Comparison of ENCODE assay signal across 16 cellular contexts in genomic region chr3:32844322-32844654, GRCh38. TPM values are rescaled to one million over a fixed set of nuclear protein-coding genes. Genes with fewer than 3 reads are reported as not detected.
"Had no signal": no experiment of that assay in that cellular context is flagged by ENCODE, and none has a peak within 500 bp of the region (broad histone marks: within the 10 kb centered on the region; RNA-seq: fewer than 3 reads in every experiment).

No MANE protein-coding gene starts in this region.

- H3K36me3 ChIP-seq: brain microvascular endothelial cell, gastroesophageal sphincter, left lung, pancreas had no signal

- H3K4me1 ChIP-seq: gastroesophageal sphincter, pancreas, testis had no signal

- H3K27ac Mint-ChIP-seq: activated B cell treated with CpG ODN at 0.5 μM for 24 hours; activated CD4-positive, alpha-beta T cell treated with anti-CD3 and anti-CD28 coated beads, Interleukin-2, amount 10 ng/mL, durations not matched to agents 24 days and 14 days; activated naive CD4-positive, alpha-beta T cell treated with anti-CD3 and anti-CD28 coated beads, Interleukin-2, amount 50 U/mL, for 24 hours; effector memory CD8-positive, alpha-beta T cell; stimulated activated naive CD8-positive, alpha-beta T cell treated with anti-CD3 and anti-CD28 coated beads, Interleukin-15, amount 100 ng/mL, for 72 hours had no signal

- DNase-seq: activated B cell treated with CpG ODN at 0.5 μM for 24 hours; activated CD4-positive, alpha-beta T cell treated with anti-CD3 and anti-CD28 coated beads, Interleukin-2, amount 10 ng/mL, durations not matched to agents 24 days and 14 days; activated effector memory CD4-positive, alpha-beta T cell treated with Interleukin-2 at 50 U/mL for 16 hours; activated T-cell treated with anti-CD3 and anti-CD28 coated beads, Interleukin-2, amount 50 U/mL, for 1 hour; brain microvascular endothelial cell; effector memory CD8-positive, alpha-beta T cell; hippocampal formation; left lung; pancreas; stimulated activated CD4-positive, alpha-beta T cell treated with anti-CD3 and anti-CD28 coated beads, Interleukin-4, amount 100 ng/mL, for 4 hours; stimulated activated naive CD8-positive, alpha-beta T cell treated with anti-CD3 and anti-CD28 coated beads, Interleukin-15, amount 100 ng/mL, for 72 hours; T-helper 1 cell; testis had no signal

- H3K4me3 Mint-ChIP-seq: activated B cell treated with CpG ODN at 0.5 μM for 24 hours; activated CD4-positive, alpha-beta T cell treated with anti-CD3 and anti-CD28 coated beads, Interleukin-2, amount 10 ng/mL, durations not matched to agents 24 days and 14 days; activated naive CD4-positive, alpha-beta T cell treated with anti-CD3 and anti-CD28 coated beads, Interleukin-2, amount 50 U/mL, for 24 hours; effector memory CD8-positive, alpha-beta T cell; stimulated activated naive CD8-positive, alpha-beta T cell treated with anti-CD3 and anti-CD28 coated beads, Interleukin-15, amount 100 ng/mL, for 72 hours had no signal

- H3K4me3 ChIP-seq: gastroesophageal sphincter, left lung, pancreas, skin epidermis, testis had no signal

- H3K27me3 Mint-ChIP-seq: activated naive CD4-positive, alpha-beta T cell treated with anti-CD3 and anti-CD28 coated beads, Interleukin-2, amount 50 U/mL, for 24 hours; stimulated activated naive CD8-positive, alpha-beta T cell treated with anti-CD3 and anti-CD28 coated beads, Interleukin-15, amount 100 ng/mL, for 72 hours had no signal

- H3K9me3 Mint-ChIP-seq: activated B cell treated with CpG ODN at 0.5 μM for 24 hours; activated CD4-positive, alpha-beta T cell treated with anti-CD3 and anti-CD28 coated beads, Interleukin-2, amount 10 ng/mL, durations not matched to agents 24 days and 14 days; activated naive CD4-positive, alpha-beta T cell treated with anti-CD3 and anti-CD28 coated beads, Interleukin-2, amount 50 U/mL, for 24 hours; effector memory CD8-positive, alpha-beta T cell; stimulated activated naive CD8-positive, alpha-beta T cell treated with anti-CD3 and anti-CD28 coated beads, Interleukin-15, amount 100 ng/mL, for 72 hours had no signal

- H3K9me3 ChIP-seq: gastroesophageal sphincter, left lung, pancreas, testis had no signal

- H3K27me3 ChIP-seq: brain microvascular endothelial cell, left lung, pancreas, testis had no signal

- H3K36me3 Mint-ChIP-seq: activated naive CD4-positive, alpha-beta T cell treated with anti-CD3 and anti-CD28 coated beads, Interleukin-2, amount 50 U/mL, for 24 hours had no signal

RNA-seq across cellular contexts. Expression of gene TRIM71, which starts 26.5 kb away (rescaled TPM):
- total RNA-seq: activated B cell treated with CpG ODN at 0.5 μM for 24 hours, gastroesophageal sphincter had no signal
